In the genomic region with DNA sequence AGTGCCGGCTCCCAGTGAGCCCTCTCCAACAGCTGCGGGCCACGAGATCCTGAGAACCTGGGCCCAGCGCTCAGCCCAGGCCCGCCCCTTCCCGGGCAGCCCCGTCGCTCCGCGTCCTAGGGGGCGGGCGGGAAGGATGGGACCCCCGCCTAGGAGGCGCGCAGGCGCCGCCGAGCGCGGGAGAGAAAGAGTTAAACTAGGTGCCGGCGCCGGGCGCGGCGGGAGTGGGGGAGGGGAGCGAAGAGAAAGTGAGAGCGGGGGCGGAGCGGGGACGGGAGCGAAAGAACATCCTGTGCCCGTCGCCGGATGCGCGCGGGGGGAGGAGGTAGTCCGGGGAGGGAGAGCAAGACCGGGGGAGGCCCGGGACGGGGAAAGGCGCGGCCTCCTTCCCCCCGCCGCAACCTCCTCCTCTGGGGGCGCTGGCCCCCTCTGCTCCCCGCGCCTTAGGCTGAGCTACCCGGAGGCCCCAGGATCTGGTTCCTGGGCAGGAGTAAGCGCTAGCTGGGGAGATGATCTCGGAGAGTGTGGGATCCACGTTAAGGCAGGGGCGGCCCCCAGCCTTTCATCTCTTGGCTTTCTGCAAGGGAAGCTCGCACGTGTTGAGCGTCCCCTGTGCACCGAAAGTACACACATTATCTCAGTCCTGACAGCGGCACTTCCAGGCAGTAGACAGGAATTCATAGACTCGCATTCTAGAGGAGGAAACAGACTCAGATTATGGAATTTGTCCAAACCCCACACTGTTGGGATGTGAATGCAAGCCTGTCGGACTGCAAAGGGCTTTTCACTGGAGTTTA, we compare ENCODE assay signal across 8 cellular contexts. TPM values are rescaled to one million over a fixed set of nuclear protein-coding genes. Genes with fewer than 3 reads are reported as not detected.
DNase-seq lines count a peak whose midpoint lies in the region; ATAC-seq and TF ChIP-seq lines count a peak whose summit lies in the region.

No MANE protein-coding gene starts in this region.

- H3K4me1 Mint-ChIP-seq in CD4-positive, alpha-beta memory T cell: peaks cover 50 to 92% (median 73%) of the 10 kb centered on the region in 4 donors

- TF ChIP-seq CTCF in OCI-LY1 (IDR thresholded peaks at IDR 0.05; ENCODE audit: low read length) (no peak; the same call in 1 of the 2 replicates), epithelial cell of proximal tubule (conservative IDR thresholded peaks at IDR 0.05; ENCODE audit: low read depth, low read length) (peak; percentile 8)

- H3K27me3 Mint-ChIP-seq in CD4-positive, alpha-beta memory T cell: no peaks in the 10 kb centered on the region

- peak overlapping the region; percentile 30 to 85 for H3K4me3 ChIP-seq in CD4-positive, alpha-beta memory T cell (ENCODE audit: low read length in 2 of 2)
- H3K4me3 ChIP-seq in OCI-LY1 (ENCODE audit: low read depth, low read length, poor library complexity, severe bottlenecking) (peak overlapping the region; percentile 70), epithelial cell of proximal tubule (ENCODE audit: low read depth, low read length) (peak overlapping the region; percentile 71), mucosa of rectum (ENCODE audit: low read length in 2 of 2) (peak overlapping the region; percentile 68 to 74)

- no peak overlapping the region for H2AFZ ChIP-seq in OCI-LY1 (ENCODE audit: low read length)

- H4K20me1 ChIP-seq in OCI-LY1 (ENCODE audit: insufficient read depth, low read length): no peaks in the 10 kb centered on the region

- H3F3A ChIP-seq in OCI-LY1 (ENCODE audit: insufficient read depth, low read length): peaks cover 9% of the 10 kb centered on the region; the same call in 1 of the 2 replicates

- DNase-seq in CD4-positive, alpha-beta memory T cell: peak; percentile 93 to 96 (median 94)
- DNase-seq in activated T-cell treated with anti-CD3 and anti-CD28 coated beads for 48 hours (ENCODE audit: low read depth): peak; percentile 93
- no peak for DNase-seq in epithelial cell of proximal tubule (ENCODE audit: low read depth)
- DNase-seq in stimulated activated CD8-positive, alpha-beta memory T cell treated with anti-CD3 and anti-CD28 coated beads, Interleukin-4, amount 100 ng/mL, for 24 hours (ENCODE audit: low read depth): peak; percentile 93

- H3K79me2 ChIP-seq in OCI-LY1 (ENCODE audit: insufficient read depth, low read length): no peaks in the 10 kb centered on the region

- H3K4me3 Mint-ChIP-seq in CD4-positive, alpha-beta memory T cell: peak overlapping the region; percentile 83 to 93 (median 88)

- peak overlapping the region; percentile 87 to 99 (median 96) for H3K27ac Mint-ChIP-seq in CD4-positive, alpha-beta memory T cell

- CTCF ChIA-PET in CD4-positive, alpha-beta memory T cell (lab: Charles Lee; ENCODE audit: partially characterized antibody): interaction anchor here (0.9 to 17.0 kb wide), 13 partner anchors 45 to 210 kb away, joined by 3 to 360 read pairs (median 6); no protein-coding TSS in a partner anchor

- H3K4me2 ChIP-seq in OCI-LY1 (ENCODE audit: low read length): peak overlapping the region; percentile 74

- H3K36me3 Mint-ChIP-seq in CD4-positive, alpha-beta memory T cell: peaks cover 0 to 3% of the 10 kb centered on the region in 2 donors

- H3K9me2 ChIP-seq in OCI-LY1 (ENCODE audit: low read depth, low read length): no peaks in the 10 kb centered on the region

- intact Hi-C loops in CD4-positive, alpha-beta memory T cell (cut with micrococcal nuclease): loop anchor here (2.0 kb wide), 1 partner anchor 263 kb away; a partner anchor contains a TSS

- H3K9ac ChIP-seq in OCI-LY1 (ENCODE audit: low read length): peak overlapping the region; percentile 91
- H3K9ac ChIP-seq in mucosa of rectum (ENCODE audit: low read depth in 1 of 2, low read length in 2 of 2): peak overlapping the region; percentile 82 to 91

- no peaks in the 10 kb centered on the region for H3K36me3 ChIP-seq in CD4-positive, alpha-beta memory T cell (ENCODE audit: insufficient read depth, low read length)
- no peaks in the 10 kb centered on the region for H3K36me3 ChIP-seq in OCI-LY1 (ENCODE audit: insufficient read depth, low read length)
- no peaks in the 10 kb centered on the region for H3K36me3 ChIP-seq in mucosa of rectum (ENCODE audit: control insufficient read depth in 2 of 2, insufficient read depth in 2 of 2, low read length in 2 of 2)

- peak overlapping the region; percentile 92 for H3K27ac ChIP-seq in CD4-positive, alpha-beta memory T cell (ENCODE audit: low read depth, low read length)
- H3K27ac ChIP-seq in OCI-LY1 (ENCODE audit: low read depth, low read length, poor library complexity, severe bottlenecking): peak overlapping the region; percentile 97
- peak overlapping the region; percentile 100 for H3K27ac ChIP-seq in mucosa of rectum (ENCODE audit: low read depth in 2 of 2, low read length in 2 of 2)

- H3K4me1 ChIP-seq in CD4-positive, alpha-beta memory T cell (ENCODE audit: insufficient read depth, low read length): peaks cover 89% of the 10 kb centered on the region
- H3K4me1 ChIP-seq in OCI-LY1 (ENCODE audit: insufficient read depth, low read length, severe bottlenecking) (peaks cover 64% of the 10 kb centered on the region), mucosa of rectum (ENCODE audit: control insufficient read depth in 2 of 2, insufficient read depth in 2 of 2, low read length in 2 of 2) (peaks cover 45 to 55% of the 10 kb centered on the region in 2 donors)

- no peaks in the 10 kb centered on the region for H3K9me3 ChIP-seq in CD4-positive, alpha-beta memory T cell (ENCODE audit: control insufficient read depth in 1 of 2, low read length in 2 of 2)
- H3K9me3 ChIP-seq in OCI-LY1 (ENCODE audit: low read length) (no peaks in the 10 kb centered on the region), mucosa of rectum (ENCODE audit: control insufficient read depth in 2 of 2, low read length in 2 of 2) (no peaks in the 10 kb centered on the region)

- POLR2A ChIA-PET in CD4-positive, alpha-beta memory T cell (lab: Charles Lee; ENCODE audit: partially characterized antibody): interaction anchor here (0.7 to 10.7 kb wide), 29 partner anchors 13 to 431 kb away, joined by 3 to 151 read pairs (median 5); a partner anchor contains a TSS

- ATAC-seq in GM19351 (IDR thresholded peaks at IDR 0.05; ENCODE audit: unreplicated experiment) (peak; percentile 51), HG03521 (IDR thresholded peaks at IDR 0.05; ENCODE audit: unreplicated experiment) (peak; percentile 41)

- no peaks in the 10 kb centered on the region for H3K27me3 ChIP-seq in CD4-positive, alpha-beta memory T cell (ENCODE audit: insufficient read depth, low read length)
- H3K27me3 ChIP-seq in OCI-LY1 (ENCODE audit: insufficient read depth, low read length) (no peaks in the 10 kb centered on the region), mucosa of rectum (ENCODE audit: control insufficient read depth in 2 of 2, insufficient read depth in 2 of 2, low read length in 2 of 2) (no peaks in the 10 kb centered on the region)

- H3K9me3 Mint-ChIP-seq in CD4-positive, alpha-beta memory T cell: no peaks in the 10 kb centered on the region

RNA-seq across cellular contexts. Expression of a gene that starts 4.9 kb away (rescaled TPM):
- 1 to 10 TPM in 1 of 2 experiments, under 1 TPM in 1; 0.69 to 1.3 TPM for total RNA-seq in CD4-positive, alpha-beta memory T cell
- under 1 TPM in 1 of 2 donors, not detected in 1; 0.28 TPM for polyA plus RNA-seq in CD4-positive, alpha-beta memory T cell
- total RNA-seq in epithelial cell of proximal tubule: 0.29 TPM in 1 of 2 replicates, not detected in the other

RNA-seq across cellular contexts. Expression of a gene that starts 43.2 kb away (rescaled TPM):
- 10 to 100 TPM; 72.9 to 74.2 TPM for total RNA-seq in CD4-positive, alpha-beta memory T cell
- 100 to 1,000 TPM in 1 of 2 donors, 10 to 100 TPM in 1; 94.2 to 233 TPM for polyA plus RNA-seq in CD4-positive, alpha-beta memory T cell
- 16.5 and 24.2 TPM in 2 replicates for total RNA-seq in epithelial cell of proximal tubule

RNA-seq across cellular contexts. Expression of a gene that starts 44.5 kb away (rescaled TPM):
- not detected for total RNA-seq in CD4-positive, alpha-beta memory T cell
- polyA plus RNA-seq in CD4-positive, alpha-beta memory T cell: not detected
- total RNA-seq in epithelial cell of proximal tubule: not detected in 2 replicates

RNA-seq across cellular contexts. Expression of a gene that starts 48.9 kb away (rescaled TPM):
- total RNA-seq in CD4-positive, alpha-beta memory T cell: not detected
- polyA plus RNA-seq in CD4-positive, alpha-beta memory T cell: not detected
- total RNA-seq in epithelial cell of proximal tubule: not detected in 2 replicates
